ENCODE assay signal across 2 cellular contexts in genomic region chr22:19750666-19751490, GRCh38.
TF ChIP-seq lines count a peak whose summit lies in the region.

No MANE protein-coding gene starts in this region.

TF ChIP-seq in IMR-90, 13 proteins besides CTCF, POLR2A, EP300 and RAD21:
- TF ChIP-seq MAZ (IDR thresholded peaks at IDR 0.05; ENCODE audit: borderline replicate concordance, low read depth, low read length) (peak; percentile 10; the same call in 1 of the 2 replicates), NFE2L2 (IDR thresholded peaks at IDR 0.05; ENCODE audit: low read depth, low read length) (no peak), MAFK (IDR thresholded peaks at IDR 0.05; ENCODE audit: low read depth, low read length) (no peak), SMC3 (IDR thresholded peaks at IDR 0.05; ENCODE audit: low read depth, low read length) (no peak), USF2 (IDR thresholded peaks at IDR 0.05; ENCODE audit: low read depth, low read length) (no peak), CEBPB (IDR thresholded peaks at IDR 0.05; ENCODE audit: low read depth, low read length) (no peak), FOS (IDR thresholded peaks at IDR 0.05; ENCODE audit: low read depth, low read length) (no peak)

TF ChIP-seq in K562, 482 proteins besides CTCF, POLR2A, EP300 and RAD21:
- TF ChIP-seq THRB (CRISPR knock-in tag; conservative IDR thresholded peaks at IDR 0.05) (0 out of 2 replicates have a peak, but pooled peaks have one; percentile 52), THAP12 (CRISPR knock-in tag; IDR thresholded peaks at IDR 0.05) (0 out of 2 replicates have a peak, but pooled peaks have one; percentile 39), CBX8 (IDR thresholded peaks at IDR 0.05; ENCODE audit: borderline replicate concordance, extremely low read depth, low read depth, low read length, poor library complexity, severe bottlenecking) (no peak), E2F3 (CRISPR knock-in tag; IDR thresholded peaks at IDR 0.05) (no peak), STAT6 (CRISPR knock-in tag; IDR thresholded peaks at IDR 0.05) (peak; percentile 71; the same call in 1 of the 2 replicates), MCM3 (IDR thresholded peaks at IDR 0.05) (peak; percentile 80; the same call in 1 of the 2 replicates), VEZF1 (CRISPR knock-in tag; IDR thresholded peaks at IDR 0.05) (no peak), PML (IDR thresholded peaks at IDR 0.05; ENCODE audit: low read length) (no peak), MCM7 (IDR thresholded peaks at IDR 0.05) (0 out of 4 replicates have a peak, but pooled peaks of 1 of the 2 experiments have one; percentile 59), MAX (CRISPR knock-in tag; IDR thresholded peaks at IDR 0.05) (no peak), TEAD4 (IDR thresholded peaks at IDR 0.05; ENCODE audit: low read length) (0 out of 2 replicates have a peak, but pooled peaks have one; percentile 6), TEAD4 (CRISPR knock-in tag; IDR thresholded peaks at IDR 0.05; ENCODE audit: borderline replicate concordance) (no peak), ZBTB26 (CRISPR knock-in tag; IDR thresholded peaks at IDR 0.05) (0 out of 2 replicates have a peak, but pooled peaks have one; percentile 32), OTX1 (CRISPR knock-in tag; IDR thresholded peaks at IDR 0.05) (0 out of 2 replicates have a peak, but pooled peaks have one; percentile 15)
